ENCODE assay signal across 15 cellular contexts in the genomic region with DNA sequence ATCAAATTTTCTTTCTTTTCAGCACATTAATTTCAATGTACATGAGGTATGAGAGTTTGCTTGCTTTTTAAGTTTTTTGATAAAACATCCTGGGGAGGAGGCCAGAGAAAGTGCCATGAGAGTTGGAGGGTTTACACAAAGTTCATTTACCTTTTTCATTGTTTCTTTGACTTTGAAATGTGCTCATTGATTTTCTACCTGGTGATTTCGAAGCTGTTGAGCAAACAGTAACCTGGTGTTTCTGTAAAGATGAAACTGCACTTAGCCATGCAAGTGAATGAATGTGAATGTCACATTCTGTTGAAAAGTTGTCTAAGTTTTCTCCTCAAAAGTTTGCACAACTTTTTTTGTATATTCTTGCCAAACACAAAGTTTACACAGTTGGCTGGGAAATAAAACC.
A peak's percentile ranks its signal among the peaks of the same experiment; 100 is the strongest.
DNase-seq lines count a peak whose midpoint lies in the region; ATAC-seq and TF ChIP-seq lines count a peak whose summit lies in the region.
"Had no signal": no experiment of that assay in that cellular context is flagged by ENCODE, and none has a peak within 500 bp of the region (broad histone marks: within the 10 kb centered on the region; RNA-seq: fewer than 3 reads in every experiment).

No MANE protein-coding gene starts in this region.

- TF ChIP-seq CTCF in Calu3 (IDR thresholded peaks at IDR 0.05; ENCODE audit: unreplicated experiment) (no peak), right lobe of liver (IDR thresholded peaks at IDR 0.05) (no peak)

- H4K8ac ChIP-seq in mesenchymal stem cell (ENCODE audit: low read length) = no peak overlapping the region

- intact Hi-C loops in Calu3 (cut with micrococcal nuclease; ENCODE audit: unreplicated experiment) (no loop called here), right lobe of liver (cut with DNase I) (no loop called here)

- no peak overlapping the region for H3K14ac ChIP-seq in mesenchymal stem cell (ENCODE audit: low read length in 2 of 2)

- H3K18ac ChIP-seq in mesenchymal stem cell (ENCODE audit: low read depth in 1 of 2, low read length in 2 of 2) = no peak overlapping the region

- DNase-seq in Calu3 (no peak), HuH-7.5 (ENCODE audit: low spot score) (peak; percentile 45), NCI-H69 (lab: John Stamatoyannopoulos, UW) (peak; percentile 17), right lobe of liver (no peak), mesenchymal stem cell (no peak), DMS53 (lab: John Stamatoyannopoulos, UW) (no peak), NCI-H82 (lab: John Stamatoyannopoulos, UW) (no peak)
- DNase-seq: C1 segment of cervical spinal cord; CD4-positive, alpha-beta memory T cell; DMS153; DND-41; GDM1; HCEC 1CT; HFFc6 had no signal

- no peaks in the 10 kb centered on the region for H3K9me3 Mint-ChIP-seq in Calu3 (ENCODE audit: low read depth, unreplicated experiment)

- H3K4me1 ChIP-seq in right lobe of liver (peaks cover 0 to 42% (median 3%) of the 10 kb centered on the region in 4 donors), mesenchymal stem cell (ENCODE audit: control insufficient read depth, insufficient read depth, low read depth, low read length) (no peaks in the 10 kb centered on the region)

- H2AFZ ChIP-seq in mesenchymal stem cell (ENCODE audit: low read depth, low read length) = no peak overlapping the region

- no TSS peak for BruUV-seq in Calu3 (replicated peaks; lab: Mats Ljungman, UMichigan)

- no peak overlapping the region for H2BK5ac ChIP-seq in mesenchymal stem cell (ENCODE audit: low read depth, low read length, poor library complexity, severe bottlenecking)

- H3K27ac ChIP-seq in right lobe of liver = peak overlapping the region in 2 of 3 donors; percentile 4 to 31
- H3K27ac ChIP-seq in mesenchymal stem cell (ENCODE audit: low read length, poor library complexity, severe bottlenecking) = no peak overlapping the region

- CTCF ChIA-PET in Calu3 (lab: Charles Lee) = no interaction called here

- no peak overlapping the region for H3K4me3 Mint-ChIP-seq in Calu3 (ENCODE audit: low read depth, unreplicated experiment)
- H3K4me3 Mint-ChIP-seq: B cell; CD4-positive, alpha-beta memory T cell; HFFc6 had no signal

- no peak overlapping the region for H3K23ac ChIP-seq in mesenchymal stem cell (ENCODE audit: low read length in 2 of 2)

- H3K79me1 ChIP-seq in mesenchymal stem cell (replicated peaks; ENCODE audit: low read length, poor library complexity, severe bottlenecking) = no peaks in the 10 kb centered on the region

- no peaks in the 10 kb centered on the region for H3K27me3 Mint-ChIP-seq in Calu3 (ENCODE audit: unreplicated experiment)
- H3K27me3 Mint-ChIP-seq: B cell; CD4-positive, alpha-beta memory T cell had no signal

- H3K9ac ChIP-seq in mesenchymal stem cell (ENCODE audit: low read length) = no peak overlapping the region

- H3K4ac ChIP-seq in mesenchymal stem cell (ENCODE audit: low read depth in 1 of 2, low read length in 2 of 2) = no peak overlapping the region

- H3K9me3 ChIP-seq in right lobe of liver = no peaks in the 10 kb centered on the region
- H3K9me3 ChIP-seq in mesenchymal stem cell (ENCODE audit: control insufficient read depth, low read length) = no peaks in the 10 kb centered on the region

- H3K4me1 Mint-ChIP-seq in Calu3 (ENCODE audit: low read depth, unreplicated experiment) = peaks cover 7% of the 10 kb centered on the region
- H3K4me1 Mint-ChIP-seq: B cell; CD4-positive, alpha-beta memory T cell had no signal

- H3K4me3 ChIP-seq in right lobe of liver (no peak overlapping the region), mesenchymal stem cell (ENCODE audit: insufficient read depth in 1 of 2, low read depth in 1 of 2, low read length in 2 of 2) (no peak overlapping the region)

- TF ChIP-seq POLR2A in right lobe of liver (IDR thresholded peaks at IDR 0.05) = no peak

- H3K36me3 ChIP-seq in right lobe of liver (no peaks in the 10 kb centered on the region), mesenchymal stem cell (ENCODE audit: control insufficient read depth in 1 of 2, insufficient read depth in 2 of 2, low read depth in 1 of 2, low read length in 2 of 2) (no peaks in the 10 kb centered on the region)

- 26% methylated on average over 1 of the region's 1 CpG for WGBS in right lobe of liver (ENCODE audit: insufficient coverage, low coverage, low lambda C conversion rate, missing lambda C conversion rate)
- WGBS in mesenchymal stem cell = 40% methylated on average over 1 of the region's 1 CpG

- no peaks in the 10 kb centered on the region for H3K36me3 Mint-ChIP-seq in Calu3 (ENCODE audit: insufficient read depth, unreplicated experiment)
- H3K36me3 Mint-ChIP-seq: CD4-positive, alpha-beta memory T cell had no signal

- no peak overlapping the region for H4K91ac ChIP-seq in mesenchymal stem cell (ENCODE audit: low read length)

- H3K27me3 ChIP-seq in right lobe of liver (no peaks in the 10 kb centered on the region), mesenchymal stem cell (ENCODE audit: control insufficient read depth in 1 of 2, insufficient read depth in 1 of 2, low read length in 2 of 2) (no peaks in the 10 kb centered on the region)

- no peak overlapping the region for H2BK12ac ChIP-seq in mesenchymal stem cell (ENCODE audit: low read length in 2 of 2)

- no peak overlapping the region for H2BK120ac ChIP-seq in mesenchymal stem cell (ENCODE audit: low read depth, low read length)

- no peak overlapping the region for H3K4me2 ChIP-seq in mesenchymal stem cell (ENCODE audit: low read length, poor library complexity, severe bottlenecking)

- no peak overlapping the region for H2BK15ac ChIP-seq in mesenchymal stem cell (ENCODE audit: low read depth, poor library complexity, severe bottlenecking)

- ATAC-seq in right lobe of liver = peak; percentile 66 to 83 (median 78)

- peak overlapping the region; percentile 61 for H3K27ac Mint-ChIP-seq in Calu3 (ENCODE audit: unreplicated experiment)
- H3K27ac Mint-ChIP-seq: B cell; CD4-positive, alpha-beta memory T cell; HFFc6 had no signal

- H2AK5ac ChIP-seq in mesenchymal stem cell (ENCODE audit: low read length, severe bottlenecking) = no peak overlapping the region

Comparison
In these comparisons a context has a peak if more than half of its experiments do, and no peak if none do; other contexts are left out.
1. DNase-seq: peak in HuH-7.5 (single experiment) and NCI-H69 (single experiment); none in Calu3 (single experiment), right lobe of liver (0 of 3), mesenchymal stem cell (single experiment), DMS53 (single experiment) and NCI-H82 (single experiment).